In genomic region chr10:19117419-19117818, GRCh38 we compare ENCODE assay signal across 8 cellular contexts.
"Had no signal": no experiment of that assay in that cellular context is flagged by ENCODE, and none has a peak within 500 bp of the region (broad histone marks: within the 10 kb centered on the region; RNA-seq: fewer than 3 reads in every experiment).

No MANE protein-coding gene starts in this region.

- DNase-seq: GDM1, GF-D8 had no signal

- FAIRE-seq: G401.6, GM12878, GM12891, GM12892, GM18507, GM19239 had no signal

- H3K4me3 ChIP-seq: GM12878 had no signal

- ATAC-seq: GM12878 had no signal
